Comparison of ENCODE assay signal across 14 cellular contexts in genomic region chr15:31554261-31554660, GRCh38.
DNase-seq lines count a peak whose midpoint lies in the region; ATAC-seq and TF ChIP-seq lines count a peak whose summit lies in the region.
"Had no signal": no experiment of that assay in that cellular context is flagged by ENCODE, and none has a peak within 500 bp of the region (broad histone marks: within the 10 kb centered on the region; RNA-seq: fewer than 3 reads in every experiment).

No MANE protein-coding gene starts in this region.

- no peaks in the 10 kb centered on the region for H3K9me3 ChIP-seq in PC-3 (ENCODE audit: low read length)
- H3K9me3 ChIP-seq in osteoblast (ENCODE audit: low read depth, low read length) = no peaks in the 10 kb centered on the region
- H3K9me3 ChIP-seq in smooth muscle cell (replicated peaks; ENCODE audit: low read depth) = no peaks in the 10 kb centered on the region

- H3F3A ChIP-seq in PC-3 (ENCODE audit: low read length, unreplicated experiment) (no peaks in the 10 kb centered on the region), smooth muscle cell (ENCODE audit: low read depth) (no peaks in the 10 kb centered on the region)

- H3K9me2 ChIP-seq in PC-3 (replicated peaks; ENCODE audit: low read length) = no peaks in the 10 kb centered on the region

- no TSS peak for BruUV-seq in PC-3 (replicated peaks; lab: Mats Ljungman, UMichigan)

- TF ChIP-seq CTCF in PC-3 (conservative IDR thresholded peaks at IDR 0.05; ENCODE audit: low read depth, low read length) = no peak
- no peak for TF ChIP-seq CTCF in fibroblast of the aortic adventitia (IDR thresholded peaks at IDR 0.05; ENCODE audit: insufficient read depth, low read length)
- no peak for TF ChIP-seq CTCF in osteoblast (IDR thresholded peaks at IDR 0.05; ENCODE audit: extremely low read depth, low read depth, low read length)
- TF ChIP-seq CTCF in smooth muscle cell (IDR thresholded peaks at IDR 0.05; ENCODE audit: borderline replicate concordance, insufficient read depth, poor library complexity, severe bottlenecking) = no peak

- H3K36me3 ChIP-seq in PC-3 (ENCODE audit: low read depth, low read length) (no peaks in the 10 kb centered on the region), osteoblast (ENCODE audit: insufficient read depth, low read length) (no peaks in the 10 kb centered on the region), smooth muscle cell (ENCODE audit: low read depth) (no peaks in the 10 kb centered on the region)

- H3K4me1 ChIP-seq in PC-3 (ENCODE audit: insufficient read depth, low read length) (peaks cover 4% of the 10 kb centered on the region; the same call in 1 of the 2 replicates), osteoblast (ENCODE audit: insufficient read depth, low read length) (peaks cover 5% of the 10 kb centered on the region), smooth muscle cell (ENCODE audit: low read depth) (no peaks in the 10 kb centered on the region)

- CTCF ChIA-PET in PC-3 (lab: Charles Lee) = no interaction called here

- in situ Hi-C loops in KBM-7 (cut with MboI; ENCODE audit: low pct_unique_long_range_greater_than_20kb, low sequenced_read_pairs) = no loop called here

- H3K4me2 ChIP-seq in PC-3 (ENCODE audit: low read length) (peak overlapping the region; percentile 1; the same call in 1 of the 2 replicates), osteoblast (ENCODE audit: insufficient read depth, low read length) (peak overlapping the region; percentile 26), smooth muscle cell (no peak overlapping the region)

- H3K27me3 ChIP-seq in PC-3 (ENCODE audit: low read length) (no peaks in the 10 kb centered on the region), osteoblast (ENCODE audit: insufficient read depth, low read length) (no peaks in the 10 kb centered on the region), smooth muscle cell (ENCODE audit: low read depth) (peaks cover 4% of the 10 kb centered on the region)

- ATAC-seq in PC-3 (peak; percentile 85), HG03039 (IDR thresholded peaks at IDR 0.05; ENCODE audit: unreplicated experiment) (no peak)
- ATAC-seq: stimulated activated naive CD8-positive, alpha-beta T cell treated with anti-CD3 and anti-CD28 coated beads, Interleukin-15, Interleukin-2, amounts not matched to agents 100 U/mL and 50 U/mL, for 24 hours had no signal

- H3K79me2 ChIP-seq in PC-3 (ENCODE audit: low read length) (no peaks in the 10 kb centered on the region), osteoblast (ENCODE audit: insufficient read depth, low read length) (no peaks in the 10 kb centered on the region), smooth muscle cell (ENCODE audit: low read depth) (no peaks in the 10 kb centered on the region)

- 86% methylated on average over 8 of the region's 8 CpGs for WGBS in smooth muscle cell (ENCODE audit: low lambda C conversion rate)

- H3K4me3 ChIP-seq in PC-3 (ENCODE audit: low read length) = no peak overlapping the region
- H3K4me3 ChIP-seq in fibroblast of the aortic adventitia (ENCODE audit: low read depth, low read length) = no peak overlapping the region
- no peak overlapping the region for H3K4me3 ChIP-seq in osteoblast (ENCODE audit: insufficient read depth, low read length)
- no peak overlapping the region for H3K4me3 ChIP-seq in smooth muscle cell

- H3K9ac ChIP-seq in PC-3 (ENCODE audit: low read length) = no peak overlapping the region
- no peak overlapping the region for H3K9ac ChIP-seq in smooth muscle cell (ENCODE audit: low read depth)

- no peak overlapping the region for H3K27ac ChIP-seq in PC-3 (ENCODE audit: low read length)
- no peak overlapping the region for H3K27ac ChIP-seq in osteoblast (ENCODE audit: low read depth, low read length)
- no peak overlapping the region for H3K27ac ChIP-seq in smooth muscle cell (ENCODE audit: low read depth)
- H3K27ac ChIP-seq: HL-60 had no signal

- intact Hi-C loops in PC-3 (cut with micrococcal nuclease) = no loop called here

- H2AFZ ChIP-seq in PC-3 (ENCODE audit: low read length) (peak overlapping the region; percentile 37; the same call in 1 of the 2 replicates), osteoblast (ENCODE audit: low read length) (peak overlapping the region; percentile 85), smooth muscle cell (ENCODE audit: low read depth) (no peak overlapping the region)

- POLR2A ChIA-PET in PC-3 (lab: Charles Lee; ENCODE audit: unreplicated experiment) = no interaction called here

- DNase-seq in EL (peak; percentile 88), PC-3 (peak; percentile 72), fibroblast of the aortic adventitia (ENCODE audit: low read depth) (peak; percentile 93), osteoblast (ENCODE audit: insufficient read length, low spot score, missing footprints) (peak; percentile 94), KBM-7 (no peak), LoVo (ENCODE audit: low spot score) (no peak), smooth muscle cell (lab: John Stamatoyannopoulos, UW; ENCODE audit: unreplicated experiment) (no peak)
- DNase-seq: activated B cell treated with CpG ODN at 0.5 μM for 24 hours; activated gamma-delta T cell treated with Interleukin-2 at 50 U/mL for 16 hours; DMS53; NCI-H1436; stimulated activated naive CD8-positive, alpha-beta T cell treated with anti-CD3 and anti-CD28 coated beads, Interleukin-15, Interleukin-2, amounts not matched to agents 100 U/mL and 50 U/mL, for 24 hours had no signal

- no peaks in the 10 kb centered on the region for H4K20me1 ChIP-seq in PC-3 (ENCODE audit: low read length)
- H4K20me1 ChIP-seq in osteoblast (ENCODE audit: insufficient read depth, low read length) = no peaks in the 10 kb centered on the region
- H4K20me1 ChIP-seq in smooth muscle cell (ENCODE audit: low read depth) = no peaks in the 10 kb centered on the region

Comparison
In these comparisons a context has a peak if more than half of its experiments do, and no peak if none do; other contexts are left out.
1. DNase-seq: peak in EL (single experiment), PC-3 (single experiment), fibroblast of the aortic adventitia (single experiment) and osteoblast (single experiment); none in KBM-7 (single experiment), LoVo (single experiment) and smooth muscle cell (single experiment).